In the genomic region with DNA sequence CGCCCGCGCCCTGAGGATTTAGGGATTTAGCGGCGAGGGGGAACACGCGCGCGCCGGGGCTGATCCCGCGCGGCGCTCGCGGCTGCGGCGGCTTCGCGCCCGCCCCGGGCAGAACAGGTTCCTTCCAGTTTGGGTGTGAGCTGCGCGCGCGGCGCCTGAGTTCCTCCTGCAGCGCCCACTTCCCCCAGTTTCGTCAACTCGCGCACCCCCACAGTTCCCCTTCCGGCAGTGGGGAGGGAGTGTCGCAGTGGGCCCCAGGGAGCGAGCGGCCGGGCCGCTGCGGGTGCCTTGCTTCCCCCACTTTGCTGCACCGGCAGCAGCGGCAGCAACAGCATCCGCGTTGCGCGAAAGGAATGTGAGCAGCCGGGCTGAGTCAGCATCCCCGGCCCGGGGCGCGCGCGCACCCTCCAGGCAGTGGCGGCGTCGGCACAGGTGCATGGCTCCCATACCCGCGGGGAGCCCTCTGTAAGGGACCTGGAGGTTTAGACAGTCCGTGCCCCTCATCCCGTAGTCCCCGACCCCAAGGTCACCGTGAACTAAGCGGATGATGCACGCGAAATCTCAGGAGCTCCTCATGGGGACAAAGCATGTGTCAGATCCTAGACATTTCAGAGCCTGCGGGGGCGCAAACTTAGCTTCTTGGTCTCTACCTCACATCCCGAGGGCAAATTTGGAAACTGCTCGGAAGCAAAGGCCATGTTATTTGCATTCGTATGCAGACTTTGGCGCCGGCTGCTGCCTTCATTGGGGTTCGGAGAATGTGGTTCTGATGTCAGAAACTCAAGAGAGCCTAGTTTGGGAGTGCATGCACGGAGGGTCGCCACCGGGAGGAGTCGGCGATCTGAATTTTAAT, we compare ENCODE assay signal across 8 cellular contexts. TPM values are rescaled to one million over a fixed set of nuclear protein-coding genes. Genes with fewer than 3 reads are reported as not detected.
DNase-seq lines count a peak whose midpoint lies in the region; ATAC-seq and TF ChIP-seq lines count a peak whose summit lies in the region.

No MANE protein-coding gene starts in this region.

- H3K79me2 ChIP-seq in GM23248 (ENCODE audit: insufficient read depth), result no peaks in the 10 kb centered on the region

- no peaks in the 10 kb centered on the region for H3K9me2 ChIP-seq in GM23248 (ENCODE audit: insufficient read depth)

- peak overlapping the region; percentile 77 for H2AFZ ChIP-seq in GM23248

- H3K27ac Mint-ChIP-seq in activated naive CD8-positive, alpha-beta T cell treated with anti-CD3 and anti-CD28 coated beads for 36 hours, result peak overlapping the region; percentile 91

- peaks cover 19% of the 10 kb centered on the region for H3K36me3 Mint-ChIP-seq in activated naive CD8-positive, alpha-beta T cell treated with anti-CD3 and anti-CD28 coated beads for 36 hours

- H3K4me2 ChIP-seq in GM23248 (ENCODE audit: unreplicated experiment), result peak overlapping the region; percentile 63

- DNase-seq in GDM1 (lab: John Stamatoyannopoulos, UW) (peak; percentile 73), GM23248 (peak; percentile 93), left ventricle myocardium inferior (peak; percentile 79), prostate gland (ENCODE audit: low spot score) (peak; percentile 39)
- DNase-seq in activated naive CD8-positive, alpha-beta T cell treated with anti-CD3 and anti-CD28 coated beads for 36 hours, result peak; percentile 91

- H4K20me1 ChIP-seq in GM23248 (ENCODE audit: insufficient read depth), result no peaks in the 10 kb centered on the region

- H3K9me3 Mint-ChIP-seq in activated naive CD8-positive, alpha-beta T cell treated with anti-CD3 and anti-CD28 coated beads for 36 hours, result peaks cover 2% of the 10 kb centered on the region

- H3K4me1 ChIP-seq in GM23248 (ENCODE audit: insufficient read depth) (peaks cover 5% of the 10 kb centered on the region; the same call in 1 of the 2 replicates), left ventricle myocardium inferior (peaks cover 30% of the 10 kb centered on the region), prostate gland (replicated peaks) (peaks cover 12% of the 10 kb centered on the region), urinary bladder (ENCODE audit: insufficient read depth) (peaks cover 3% of the 10 kb centered on the region)

- WGBS in GM23248 (ENCODE audit: low coverage in 1 of 2, low lambda C conversion rate in 2 of 2, missing lambda C conversion rate in 2 of 2), 2 experiments, result 6 to 7% methylated on average over 43 to 61 of the region's 76 CpGs
- 2% methylated on average over 47 of the region's 76 CpGs for WGBS in prostate gland
- under 1% methylated on average over 76 of the region's 76 CpGs for WGBS in urinary bladder

- H3K27me3 ChIP-seq in GM23248 (replicated peaks; ENCODE audit: insufficient read depth), result 0 out of 2 replicates have a peak, but pooled peaks cover 4% of the 10 kb centered on the region
- H3K27me3 ChIP-seq in left ventricle myocardium inferior (ENCODE audit: low read depth), result peaks cover 50% of the 10 kb centered on the region
- no peaks in the 10 kb centered on the region for H3K27me3 ChIP-seq in prostate gland (replicated peaks; ENCODE audit: insufficient read depth)

- H3K4me3 Mint-ChIP-seq in activated naive CD8-positive, alpha-beta T cell treated with anti-CD3 and anti-CD28 coated beads for 36 hours, result peak overlapping the region; percentile 84

- peaks cover 55% of the 10 kb centered on the region for H3K4me1 Mint-ChIP-seq in activated naive CD8-positive, alpha-beta T cell treated with anti-CD3 and anti-CD28 coated beads for 36 hours

- H3K4me3 ChIP-seq in GM23248 (peak overlapping the region; percentile 76), left ventricle myocardium inferior (peak overlapping the region; percentile 81), prostate gland (peak overlapping the region; percentile 45 to 56), urinary bladder (ENCODE audit: low read depth, low read length) (peak overlapping the region; percentile 49)

- intact Hi-C loops in left ventricle myocardium inferior (cut with micrococcal nuclease), result no loop called here
- intact Hi-C loops in prostate gland (cut with DNase I), result no loop called here

- H3K9me3 ChIP-seq in GM23248 (ENCODE audit: low read depth) (no peaks in the 10 kb centered on the region), KOPT-K1 (ENCODE audit: insufficient read depth, low read length, poor library complexity, severe bottlenecking) (no peaks in the 10 kb centered on the region), left ventricle myocardium inferior (replicated peaks) (no peaks in the 10 kb centered on the region), prostate gland (no peaks in the 10 kb centered on the region)

- H3K27me3 Mint-ChIP-seq in activated naive CD8-positive, alpha-beta T cell treated with anti-CD3 and anti-CD28 coated beads for 36 hours, result no peaks in the 10 kb centered on the region

- no peak for TF ChIP-seq POLR2A in prostate gland (IDR thresholded peaks at IDR 0.05)

- H3K27ac ChIP-seq in GM23248 (peak overlapping the region; percentile 28; the same call in 1 of the 2 replicates), KOPT-K1 (ENCODE audit: low read depth, low read length, poor library complexity, severe bottlenecking) (peak overlapping the region; percentile 96), left ventricle myocardium inferior (replicated peaks) (peak overlapping the region; percentile 74), prostate gland (peak overlapping the region; percentile 11 to 26), urinary bladder (ENCODE audit: low read depth) (peak overlapping the region; percentile 25)

- TF ChIP-seq CTCF in left ventricle myocardium inferior (IDR thresholded peaks at IDR 0.05; ENCODE audit: borderline replicate concordance) (no peak), prostate gland (IDR thresholded peaks at IDR 0.05) (peak in 1 of 4 experiments; percentile 7)

- H3K36me3 ChIP-seq in GM23248 (ENCODE audit: low read depth) (no peaks in the 10 kb centered on the region), KOPT-K1 (ENCODE audit: insufficient read depth, low read length) (no peaks in the 10 kb centered on the region), left ventricle myocardium inferior (no peaks in the 10 kb centered on the region), prostate gland (no peaks in the 10 kb centered on the region), urinary bladder (ENCODE audit: insufficient read depth) (no peaks in the 10 kb centered on the region)

- peak; percentile 86 for ATAC-seq in SK-N-SH treated with all-trans-retinoic acid at 6 μM for 48 hours

- H3F3A ChIP-seq in GM23248 (ENCODE audit: insufficient read depth), result peaks cover 10% of the 10 kb centered on the region

- H3K9ac ChIP-seq in GM23248, result peak overlapping the region; percentile 82

- in situ Hi-C loops in GM23248 (cut with MboI), result no loop called here

TF ChIP-seq in SK-N-SH treated with all-trans-retinoic acid at 6 μM for 48 hours, 23 proteins besides CTCF, POLR2A, EP300 and RAD21:
- TF ChIP-seq SNAI2 (CRISPR knock-in tag; IDR thresholded peaks at IDR 0.05), result peak; percentile 29; the same call in 1 of the 2 replicates
- TF ChIP-seq, protein P1, sequence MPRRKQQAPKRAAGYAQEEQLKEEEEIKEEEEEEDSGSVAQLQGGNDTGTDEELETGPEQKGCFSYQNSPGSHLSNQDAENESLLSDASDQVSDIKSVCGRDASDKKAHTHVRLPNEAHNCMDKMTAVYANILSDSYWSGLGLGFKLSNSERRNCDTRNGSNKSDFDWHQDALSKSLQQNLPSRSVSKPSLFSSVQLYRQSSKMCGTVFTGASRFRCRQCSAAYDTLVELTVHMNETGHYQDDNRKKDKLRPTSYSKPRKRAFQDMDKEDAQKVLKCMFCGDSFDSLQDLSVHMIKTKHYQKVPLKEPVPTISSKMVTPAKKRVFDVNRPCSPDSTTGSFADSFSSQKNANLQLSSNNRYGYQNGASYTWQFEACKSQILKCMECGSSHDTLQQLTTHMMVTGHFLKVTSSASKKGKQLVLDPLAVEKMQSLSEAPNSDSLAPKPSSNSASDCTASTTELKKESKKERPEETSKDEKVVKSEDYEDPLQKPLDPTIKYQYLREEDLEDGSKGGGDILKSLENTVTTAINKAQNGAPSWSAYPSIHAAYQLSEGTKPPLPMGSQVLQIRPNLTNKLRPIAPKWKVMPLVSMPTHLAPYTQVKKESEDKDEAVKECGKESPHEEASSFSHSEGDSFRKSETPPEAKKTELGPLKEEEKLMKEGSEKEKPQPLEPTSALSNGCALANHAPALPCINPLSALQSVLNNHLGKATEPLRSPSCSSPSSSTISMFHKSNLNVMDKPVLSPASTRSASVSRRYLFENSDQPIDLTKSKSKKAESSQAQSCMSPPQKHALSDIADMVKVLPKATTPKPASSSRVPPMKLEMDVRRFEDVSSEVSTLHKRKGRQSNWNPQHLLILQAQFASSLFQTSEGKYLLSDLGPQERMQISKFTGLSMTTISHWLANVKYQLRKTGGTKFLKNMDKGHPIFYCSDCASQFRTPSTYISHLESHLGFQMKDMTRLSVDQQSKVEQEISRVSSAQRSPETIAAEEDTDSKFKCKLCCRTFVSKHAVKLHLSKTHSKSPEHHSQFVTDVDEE (CRISPR knock-in tag; IDR thresholded peaks at IDR 0.05), result no peak

RNA-seq across cellular contexts. Expression of gene ARSG, which starts 0.8 kb away (rescaled TPM):
- total RNA-seq in GM23248 (2014; rRNA removed; shearing (Covaris generic)), result 2.8 and 9.1 TPM in 2 replicates
- 5.0 and 5.6 TPM in 2 replicates for polyA plus RNA-seq in GM23248 (2016; fragmentation: Nextera tagmentation; extraction: Ambion mirVana)
- 1 to 10 TPM; 5.0 to 5.2 TPM for total RNA-seq in activated naive CD8-positive, alpha-beta T cell treated with anti-CD3 and anti-CD28 coated beads for 36 hours
- total RNA-seq in left ventricle myocardium inferior, result 3.7 TPM
- total RNA-seq in prostate gland, result 1 to 10 TPM; 1.5 to 8.3 TPM
- 3.3 TPM for total RNA-seq in urinary bladder
- polyA plus RNA-seq in urinary bladder, result 2.9 TPM

RNA-seq across cellular contexts. Expression of gene SLC16A6, which starts 1.1 kb away (rescaled TPM):
- 0.13 and 0.32 TPM in 2 replicates for total RNA-seq in GM23248 (2014; rRNA removed; shearing (Covaris generic))
- polyA plus RNA-seq in GM23248 (2016; fragmentation: Nextera tagmentation; extraction: Ambion mirVana) (0.16 and 0.30 TPM in 2 replicates), urinary bladder (0.41 TPM)
- total RNA-seq in activated naive CD8-positive, alpha-beta T cell treated with anti-CD3 and anti-CD28 coated beads for 36 hours, result 1 to 10 TPM; 5.9 to 6.0 TPM
- total RNA-seq in left ventricle myocardium inferior (0.08 TPM), prostate gland (under 1 TPM; 0.41 to 0.85 TPM), urinary bladder (0.74 TPM)

RNA-seq across cellular contexts. Expression of gene AMZ2, which starts 44.2 kb away (rescaled TPM):
- total RNA-seq in GM23248 (2014; rRNA removed; shearing (Covaris generic)), result 81.6 and 96.7 TPM in 2 replicates
- polyA plus RNA-seq in GM23248 (2016; fragmentation: Nextera tagmentation; extraction: Ambion mirVana) (117 and 120 TPM in 2 replicates), urinary bladder (54.1 TPM)
- total RNA-seq in activated naive CD8-positive, alpha-beta T cell treated with anti-CD3 and anti-CD28 coated beads for 36 hours, result 100 to 1,000 TPM; 120 to 134 TPM
- total RNA-seq in left ventricle myocardium inferior (99.9 TPM), prostate gland (10 to 100 TPM; 51.0 to 57.4 TPM), urinary bladder (45.8 TPM)

Comparison
In these comparisons a context has a peak if more than half of its experiments do, and no peak if none do; other contexts are left out.
1. Peak in every context shown above with its lines: DNase-seq, ATAC-seq, H3K4me3 ChIP-seq and H3K27ac ChIP-seq.
2. DNase-seq: peak in every context shown above with its lines; median percentile 93 in GM23248; 91 in activated naive CD8-positive, alpha-beta T cell treated with anti-CD3 and anti-CD28 coated beads for 36 hours; 79 in left ventricle myocardium inferior; 73 in GDM1; 39 in prostate gland.
3. H3K27ac ChIP-seq: peak in every context shown above with its lines; median percentile 96 in KOPT-K1; 74 in left ventricle myocardium inferior; 28 in GM23248; 25 in urinary bladder; 18 in prostate gland.